ENCODE assay signal across 1 cellular context in the genomic region with DNA sequence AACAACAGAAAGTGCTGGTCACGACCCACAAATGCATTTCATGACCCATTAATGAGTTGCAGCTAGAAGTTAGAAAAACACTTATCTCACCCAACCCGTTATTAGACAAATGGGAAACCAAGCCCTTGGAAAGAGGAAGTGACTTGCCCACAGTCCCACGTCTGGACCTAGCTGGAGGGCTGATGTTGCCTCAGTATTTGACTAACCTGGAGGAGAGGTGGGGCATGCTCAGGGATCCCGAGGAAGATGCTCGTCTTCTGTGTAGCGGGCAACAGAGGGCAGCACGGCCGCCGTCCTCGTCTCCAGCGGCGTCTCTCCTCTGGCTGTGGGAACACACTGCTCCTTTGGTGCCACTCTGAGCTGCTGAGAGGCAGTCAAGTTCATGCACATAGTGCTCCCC.
TF ChIP-seq lines count a peak whose summit lies in the region.

No MANE protein-coding gene starts in this region.

TF ChIP-seq in H1, 55 proteins besides CTCF, POLR2A, EP300 and RAD21:
- no peak for TF ChIP-seq SP4 (IDR thresholded peaks at IDR 0.05; ENCODE audit: low read length)
- no peak for TF ChIP-seq JUN (IDR thresholded peaks at IDR 0.05; ENCODE audit: low read depth, low read length)
- no peak for TF ChIP-seq SAP30 (IDR thresholded peaks at IDR 0.05; ENCODE audit: insufficient read depth, insufficient replicate concordance, low read length)
- TF ChIP-seq SP2 (IDR thresholded peaks at IDR 0.05; ENCODE audit: low read length) = no peak
TF ChIP-seq in H1: peak in this region for 0.
